28 cellular contexts compared by ENCODE assay signal in the genomic region with DNA sequence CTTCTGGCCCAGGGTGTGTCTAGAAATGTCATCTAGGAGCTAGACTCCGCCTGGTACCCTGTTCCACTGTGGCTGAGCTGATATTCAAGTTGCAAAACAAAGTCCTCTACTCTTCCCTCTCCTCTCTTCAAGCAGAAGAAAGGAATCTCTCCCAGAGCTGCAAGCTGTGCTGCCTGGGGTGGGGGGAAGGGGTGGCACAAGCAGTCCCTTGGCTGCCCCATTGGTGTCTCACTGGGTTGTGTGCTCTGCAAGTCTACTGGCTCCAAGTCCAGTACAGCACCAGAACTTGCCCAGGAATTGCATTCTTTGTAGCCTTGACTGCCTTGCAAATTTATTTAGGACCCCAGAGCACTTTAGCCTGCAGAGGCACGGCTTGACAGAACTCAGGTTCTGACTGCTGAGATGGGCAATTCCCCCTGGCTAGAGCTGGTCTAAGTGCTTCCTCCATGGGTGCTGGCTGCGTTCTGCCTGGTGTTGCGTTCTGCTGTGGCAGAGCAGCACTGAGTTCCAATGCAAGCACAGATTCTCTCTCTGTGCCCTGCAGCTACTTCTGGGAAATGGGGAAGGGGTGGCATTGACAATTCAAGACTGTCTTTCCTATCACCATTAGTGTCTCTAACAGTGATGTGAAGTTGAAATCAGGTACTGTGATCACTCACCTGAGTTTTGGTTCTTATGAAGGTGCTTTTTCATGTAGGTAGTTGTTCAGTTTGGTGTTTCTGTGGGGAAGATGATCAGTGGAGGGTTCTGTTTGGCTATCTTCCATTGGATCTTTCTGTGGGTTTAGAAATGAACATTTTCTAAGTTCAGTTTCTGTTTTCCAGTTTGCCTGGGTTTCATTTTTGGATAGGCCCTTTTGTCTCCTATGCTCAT. TPM values are rescaled to one million over a fixed set of nuclear protein-coding genes. Genes with fewer than 3 reads are reported as not detected.
DNase-seq lines count a peak whose midpoint lies in the region; ATAC-seq, FAIRE-seq and TF ChIP-seq lines count a peak whose summit lies in the region.
"Had no signal": no experiment of that assay in that cellular context is flagged by ENCODE, and none has a peak within 500 bp of the region (broad histone marks: within the 10 kb centered on the region; RNA-seq: fewer than 3 reads in every experiment).

No MANE protein-coding gene starts in this region.

- TF ChIP-seq POLR2A in K562 (conservative IDR thresholded peaks at IDR 0.05), result no peak
- TF ChIP-seq POLR2A in lower leg skin (IDR thresholded peaks at IDR 0.05), result no peak

- no peak for DNase-seq in activated T-cell treated with anti-CD3 and anti-CD28 coated beads, Interleukin-2, amount 50 U/mL, for 24 hours
- no peak for DNase-seq in activated T-cell treated with anti-CD3 and anti-CD28 coated beads, Interleukin-2, amount 50 U/mL, for 48 hours
- DNase-seq in T-helper 17 cell (no peak), K562 (ENCODE audit: extremely low read depth in 1 of 4, low spot score in 3 of 4) (no peak), type B pancreatic cell (ENCODE audit: extremely low spot score, unreplicated experiment) (no peak), AG20443 (ENCODE audit: low spot score) (no peak), lower leg skin (ENCODE audit: low spot score in 2 of 2) (no peak)
- DNase-seq: activated CD8-positive, alpha-beta memory T cell treated with anti-CD3 and anti-CD28 coated beads, Interleukin-2, amount 50 U/mL, for 4 hours; cortex of kidney; DMS 273 treated with DMSO at 0.1 percent for 48 hours; hippocampal formation; KBM-7; MV-4-11; naive thymus-derived CD4-positive, alpha-beta T cell; NCI-H187 treated with DMSO at 0.1 percent for 48 hours; NCI-H2227 treated with DMSO at 0.1 percent for 48 hours; pancreas; sigmoid colon; stimulated activated naive CD4-positive, alpha-beta T cell treated with Interleukin-2 at 50 U/mL for 16 hours; upper lobe of left lung had no signal

- no peaks in the 10 kb centered on the region for H3K9me1 ChIP-seq in K562 (ENCODE audit: control insufficient read depth, insufficient read depth, low read length)

- WGBS in K562 (ENCODE audit: insufficient coverage, low coverage, missing lambda C conversion rate), result 85% methylated on average over 4 of the region's 4 CpGs
- 96 to 100% methylated on average over 4 of the region's 4 CpGs for WGBS in lower leg skin, 2 donors

- H3K4me1 Mint-ChIP-seq in activated T-cell treated with anti-CD3 and anti-CD28 coated beads, Interleukin-2, amount 50 U/mL, for 24 hours (ENCODE audit: low read depth), result peaks cover 61% of the 10 kb centered on the region
- H3K4me1 Mint-ChIP-seq in T-helper 17 cell (peaks cover 48% of the 10 kb centered on the region), type B pancreatic cell (ENCODE audit: unreplicated experiment) (no peaks in the 10 kb centered on the region)

- H3K9ac ChIP-seq in K562 (ENCODE audit: insufficient read depth in 1 of 2, low read depth in 2 of 2, low read length in 2 of 2), result no peak overlapping the region

- no peak overlapping the region for H3K4me3 ChIP-seq in K562
- H3K4me3 ChIP-seq in lower leg skin (ENCODE audit: low read depth, poor library complexity, severe bottlenecking), result no peak overlapping the region
- H3K4me3 ChIP-seq: BLaER1 treated with 17β-estradiol and CSF1 and Interleukin-3, amounts not matched to agents 10 nM and 100 nM; pancreas; sigmoid colon; SJSA1; upper lobe of left lung had no signal

- no peaks in the 10 kb centered on the region for H3K4me1 ChIP-seq in K562 (replicated peaks in 1 of 2; ENCODE audit: control insufficient read depth in 2 of 2, insufficient read depth in 2 of 2, low read length in 2 of 2)
- H3K4me1 ChIP-seq: pancreas, sigmoid colon, SJSA1, upper lobe of left lung had no signal

- H3K9me3 ChIP-seq in T-helper 17 cell (ENCODE audit: control insufficient read depth, low read length, poor library complexity, severe bottlenecking), result no peaks in the 10 kb centered on the region
- H3K9me3 ChIP-seq in K562 (replicated peaks; ENCODE audit: control insufficient read depth, insufficient read depth, low read depth, low read length), result no peaks in the 10 kb centered on the region
- H3K9me3 ChIP-seq: pancreas, sigmoid colon, SJSA1, upper lobe of left lung had no signal

- H3K27me3 ChIP-seq in K562 (ENCODE audit: control insufficient read depth in 2 of 2, insufficient read depth in 2 of 2, low read length in 2 of 2), result no peaks in the 10 kb centered on the region
- H3K27me3 ChIP-seq: BLaER1 treated with 17β-estradiol and CSF1 and Interleukin-3, amounts not matched to agents 10 nM and 100 nM; pancreas; sigmoid colon; SJSA1; upper lobe of left lung had no signal

- no peak for FAIRE-seq in K562 (lab: Jason Lieb, UNC)
- FAIRE-seq: endothelial cell of umbilical vein, GM12891, keratinocyte, pancreas had no signal

- H3K9me3 Mint-ChIP-seq in activated T-cell treated with anti-CD3 and anti-CD28 coated beads, Interleukin-2, amount 50 U/mL, for 24 hours, result no peaks in the 10 kb centered on the region
- H3K9me3 Mint-ChIP-seq in type B pancreatic cell, result no peaks in the 10 kb centered on the region
- H3K9me3 Mint-ChIP-seq: activated naive CD4-positive, alpha-beta T cell treated with anti-CD3 and anti-CD28 coated beads, Interleukin-2, amount 50 U/mL, for 24 hours; memory B cell had no signal

- no peaks in the 10 kb centered on the region for H3K27me3 Mint-ChIP-seq in activated T-cell treated with anti-CD3 and anti-CD28 coated beads, Interleukin-2, amount 50 U/mL, for 24 hours
- no peaks in the 10 kb centered on the region for H3K27me3 Mint-ChIP-seq in T-helper 17 cell
- no peaks in the 10 kb centered on the region for H3K27me3 Mint-ChIP-seq in type B pancreatic cell
- H3K27me3 Mint-ChIP-seq: activated naive CD4-positive, alpha-beta T cell treated with anti-CD3 and anti-CD28 coated beads, Interleukin-2, amount 50 U/mL, for 24 hours; memory B cell; naive thymus-derived CD4-positive, alpha-beta T cell had no signal

- BruUV-seq in K562 (replicated peaks; lab: Mats Ljungman, UMichigan), result no TSS peak

- peaks cover 39% of the 10 kb centered on the region for H3K79me2 ChIP-seq in K562 (ENCODE audit: control insufficient read depth, insufficient read depth, low read length)

- peaks cover 47% of the 10 kb centered on the region for H3K36me3 ChIP-seq in K562 (ENCODE audit: control insufficient read depth, insufficient read depth, low read length)

- H3K4me3 Mint-ChIP-seq in activated T-cell treated with anti-CD3 and anti-CD28 coated beads, Interleukin-2, amount 50 U/mL, for 24 hours, result no peak overlapping the region
- no peak overlapping the region for H3K4me3 Mint-ChIP-seq in T-helper 17 cell
- H3K4me3 Mint-ChIP-seq in type B pancreatic cell, result no peak overlapping the region
- H3K4me3 Mint-ChIP-seq: activated naive CD4-positive, alpha-beta T cell treated with anti-CD3 and anti-CD28 coated beads, Interleukin-2, amount 50 U/mL, for 24 hours; memory B cell had no signal

- H3K4me2 ChIP-seq in K562 (ENCODE audit: insufficient read depth, low read length), result no peak overlapping the region

- TF ChIP-seq EP300 in K562 (IDR thresholded peaks at IDR 0.05; ENCODE audit: low read length), result no peak

- intact Hi-C loops in K562 (cut with micrococcal nuclease), result no loop called here
- intact Hi-C loops in lower leg skin (cut with DNase I; ENCODE audit: low total_unique reads), result no loop called here

- no peak overlapping the region for H2AFZ ChIP-seq in K562 (ENCODE audit: low read depth, low read length)

- no peaks in the 10 kb centered on the region; the same call in 1 of the 2 replicates for H4K20me1 ChIP-seq in K562 (replicated peaks; ENCODE audit: control insufficient read depth, insufficient read depth, low read length)

- CTCF ChIA-PET in K562 (lab: Yijun Ruan, JAX; ENCODE audit: low intra/inter-chr PET ratio), result no interaction called here

- H3K36me3 Mint-ChIP-seq in activated T-cell treated with anti-CD3 and anti-CD28 coated beads, Interleukin-2, amount 50 U/mL, for 24 hours (ENCODE audit: low read depth), result peaks cover 75% of the 10 kb centered on the region
- H3K36me3 Mint-ChIP-seq in T-helper 17 cell (ENCODE audit: low read depth), result peaks cover 11% of the 10 kb centered on the region
- H3K36me3 Mint-ChIP-seq in type B pancreatic cell, result peaks cover 18% of the 10 kb centered on the region

- ATAC-seq in T-helper 17 cell (no peak), K562 (peak; percentile 29), HG02870 (IDR thresholded peaks at IDR 0.05; ENCODE audit: unreplicated experiment) (no peak)
- ATAC-seq: pancreas had no signal

- H3K27ac ChIP-seq in K562 (ENCODE audit: extremely low read depth, low read depth, low read length), result no peak overlapping the region
- H3K27ac ChIP-seq: pancreas, sigmoid colon, SJSA1, upper lobe of left lung had no signal

- peak overlapping the region; percentile 77 for H3K27ac Mint-ChIP-seq in activated T-cell treated with anti-CD3 and anti-CD28 coated beads, Interleukin-2, amount 50 U/mL, for 24 hours
- peak overlapping the region; percentile 92 for H3K27ac Mint-ChIP-seq in T-helper 17 cell
- peak overlapping the region; percentile 43 for H3K27ac Mint-ChIP-seq in type B pancreatic cell
- H3K27ac Mint-ChIP-seq: activated naive CD4-positive, alpha-beta T cell treated with anti-CD3 and anti-CD28 coated beads, Interleukin-2, amount 50 U/mL, for 24 hours; memory B cell had no signal

- in situ Hi-C loops in K562 (cut with MboI), result no loop called here

- no peak for TF ChIP-seq RAD21 in K562 (CRISPR knock-in tag; conservative IDR thresholded peaks at IDR 0.05 in 1 of 2, IDR thresholded peaks at IDR 0.05 in 1 of 2)

- POLR2A ChIA-PET in K562 (lab: Yijun Ruan, JAX), result interaction anchor here (0.5 to 3.1 kb wide), 4 partner anchors 14 to 41 kb away, joined by 3 to 13 read pairs (median 4); a partner anchor contains a TSS

- TF ChIP-seq CTCF in K562 (IDR thresholded peaks at IDR 0.05 in 2 of 3, conservative IDR thresholded peaks at IDR 0.05 in 1 of 3; ENCODE audit: insufficient read depth in 2 of 3, low read depth in 1 of 3, low read length in 3 of 3) (no peak), type B pancreatic cell (conservative IDR thresholded peaks at IDR 0.05) (no peak), lower leg skin (IDR thresholded peaks at IDR 0.05) (no peak)

RNA-seq across cellular contexts. Expression of a gene that starts 39.5 kb away (rescaled TPM):
- total RNA-seq in T-helper 17 cell, result 10 to 100 TPM; 39.8 to 51.9 TPM
- total RNA-seq in K562 (2011; cell fraction: chromatin; rRNA removed; ENCODE audit: low replicate concordance), result 34.0 and 89.9 TPM in 2 replicates
- 19.0 and 27.6 TPM in 2 replicates for total RNA-seq in K562 (2011; cell fraction: nucleolus; rRNA removed)
- total RNA-seq in K562 (2011; cell fraction: nucleoplasm; rRNA removed), result 36.4 and 39.6 TPM in 2 replicates
- total RNA-seq in K562 (2014; rRNA removed), result 32.8 and 35.0 TPM in 2 replicates
- total RNA-seq in K562 (2014; rRNA removed; fragmentation: Illumina TruSeq; extraction: Trizol), result 50.0 and 55.2 TPM in 2 replicates
- total RNA-seq in K562 (2015; rRNA removed; fragmentation: Illumina TruSeq; extraction: Trizol), result 44.7 and 47.6 TPM in 2 replicates
- total RNA-seq in K562 (2021), result 48.6 and 56.4 TPM in 2 replicates
- 63.4 and 87.6 TPM in 2 replicates for polyA plus RNA-seq in K562 (2011; rRNA removed)
- 27.9 and 44.8 TPM in 2 replicates for polyA plus RNA-seq in K562 (2011; cell fraction: cytosol; rRNA removed)
- polyA plus RNA-seq in K562 (2011; cell fraction: nucleus; rRNA removed), result 49.3 and 61.9 TPM in 2 replicates
- polyA plus RNA-seq in K562 (2012), result 27.8 and 43.2 TPM in 2 replicates
- 54.1 and 60.9 TPM in 2 replicates for polyA plus RNA-seq in K562 (2014; fragmentation: Illumina TruSeq; extraction: Trizol)
- polyA plus RNA-seq in K562 (2014; fragmentation: Nextera tagmentation; extraction: Ambion mirVana), result 10 to 100 TPM; 15.7 to 19.8 TPM
- 48.7 and 50.3 TPM in 2 replicates for polyA plus RNA-seq in K562 (2014; rRNA removed)
- polyA minus RNA-seq in K562 (2011; rRNA and poly(A)+ RNA removed), result 80.0 and 84.2 TPM in 2 replicates
- polyA minus RNA-seq in K562 (2011; cell fraction: cytosol; rRNA and poly(A)+ RNA removed), result 41.3 and 44.5 TPM in 2 replicates
- 28.9 and 51.4 TPM in 2 replicates for polyA minus RNA-seq in K562 (2011; cell fraction: nucleus; rRNA and poly(A)+ RNA removed)
- 41.1 and 51.1 TPM in 2 replicates for total RNA-seq in type B pancreatic cell (ENCODE audit: low replicate concordance)
- 10 to 100 TPM; 23.4 to 36.1 (median 31.6) TPM for total RNA-seq in lower leg skin
